In genomic region chr2:54490863-54491262, GRCh38 we compare ENCODE assay signal across 21 cellular contexts. TPM values are rescaled to one million over a fixed set of nuclear protein-coding genes. Genes with fewer than 3 reads are reported as not detected.
DNase-seq lines count a peak whose midpoint lies in the region; ATAC-seq, FAIRE-seq and TF ChIP-seq lines count a peak whose summit lies in the region.
"Had no signal": no experiment of that assay in that cellular context is flagged by ENCODE, and none has a peak within 500 bp of the region (broad histone marks: within the 10 kb centered on the region; RNA-seq: fewer than 3 reads in every experiment).

No MANE protein-coding gene starts in this region.

- peak overlapping the region in 1 of 2 experiments; percentile 20 for H3K23ac ChIP-seq in mesenchymal stem cell (ENCODE audit: low read length in 2 of 2)

- H3K4me2 ChIP-seq in HepG2 (ENCODE audit: low read depth, low read length) (no peak overlapping the region), SU-DHL-6 (ENCODE audit: low read depth, low read length, poor library complexity, severe bottlenecking) (no peak overlapping the region), mesenchymal stem cell (ENCODE audit: low read length, poor library complexity, severe bottlenecking) (no peak overlapping the region)

- in situ Hi-C loops in HepG2 (cut with HindIII; ENCODE audit: extremely low pct_ligation_motif_present, low pct_unique_long_range_greater_than_20kb), result no loop called here
- in situ Hi-C loops in GM13977 (cut with MboI; ENCODE audit: low pct_unique_long_range_greater_than_20kb, low sequenced_read_pairs, unreplicated experiment), result no loop called here
- in situ Hi-C loops in G401 (cut with HindIII; ENCODE audit: low sequenced_read_pairs), result no loop called here

- no peak overlapping the region for H4K91ac ChIP-seq in mesenchymal stem cell (ENCODE audit: low read length)

- H3K18ac ChIP-seq in mesenchymal stem cell (ENCODE audit: low read depth in 1 of 2, low read length in 2 of 2), result no peak overlapping the region

- no peak overlapping the region for H3K14ac ChIP-seq in mesenchymal stem cell (ENCODE audit: low read length in 2 of 2)

- H3F3A ChIP-seq in SU-DHL-6 (ENCODE audit: insufficient read depth), result 0 out of 2 replicates have a peak, but pooled peaks cover 3% of the 10 kb centered on the region

- H3K36me3 ChIP-seq in HepG2 (replicated peaks in 1 of 2; ENCODE audit: control insufficient read depth in 1 of 2, insufficient read depth in 2 of 2, low read length in 2 of 2) (peaks cover 2 to 4% of the 10 kb centered on the region in 2 experiments; a peak in 2 of 5 replicates), right lobe of liver (no peaks in the 10 kb centered on the region), SU-DHL-6 (ENCODE audit: low read length) (no peaks in the 10 kb centered on the region), mesenchymal stem cell (ENCODE audit: control insufficient read depth in 1 of 2, insufficient read depth in 2 of 2, low read depth in 1 of 2, low read length in 2 of 2) (peaks cover 0 to 16% of the 10 kb centered on the region in 2 experiments)

- peaks cover 4% of the 10 kb centered on the region; the same call in 1 of the 2 replicates for H4K20me1 ChIP-seq in HepG2 (ENCODE audit: insufficient read depth, low read length)
- H4K20me1 ChIP-seq in SU-DHL-6 (ENCODE audit: low read depth, low read length), result no peaks in the 10 kb centered on the region

- DNase-seq in HepG2 (ENCODE audit: low spot score) (no peak), right lobe of liver (no peak), mesenchymal stem cell (no peak), GM13977 (ENCODE audit: low spot score) (no peak), G401 (ENCODE audit: low spot score) (no peak)
- no peak for DNase-seq in activated effector memory CD4-positive, alpha-beta T cell treated with Interleukin-2 at 50 U/mL for 16 hours
- DNase-seq: CD4-positive, CD25-positive, alpha-beta regulatory T cell; DND-41; KG1; NCI-H1105; NCI-H146; NCI-H2029; NCI-H226; NCI-H510A treated with DMSO at 0.1 percent for 48 hours; NCI-H748 treated with DMSO at 0.1 percent for 48 hours had no signal

- peaks cover 8% of the 10 kb centered on the region for H3K79me1 ChIP-seq in mesenchymal stem cell (replicated peaks; ENCODE audit: low read length, poor library complexity, severe bottlenecking)

- H3K27me3 ChIP-seq in HepG2 (ENCODE audit: control insufficient read depth in 1 of 2, insufficient read depth in 2 of 2, low read length in 2 of 2) (no peaks in the 10 kb centered on the region), right lobe of liver (no peaks in the 10 kb centered on the region), SU-DHL-6 (ENCODE audit: low read length) (no peaks in the 10 kb centered on the region), mesenchymal stem cell (ENCODE audit: control insufficient read depth in 1 of 2, insufficient read depth in 1 of 2, low read length in 2 of 2) (no peaks in the 10 kb centered on the region)

- H3K9me2 ChIP-seq in SU-DHL-6 (replicated peaks; ENCODE audit: insufficient read depth, low read length), result no peaks in the 10 kb centered on the region

- H3K79me2 ChIP-seq in HepG2 (ENCODE audit: insufficient read depth, low read length) (peaks cover 75% of the 10 kb centered on the region), SU-DHL-6 (ENCODE audit: insufficient read depth, low read length) (peaks cover 5% of the 10 kb centered on the region; the same call in 1 of the 2 replicates)

- WGBS in HepG2 (ENCODE audit: low lambda C conversion rate), result 63% methylated on average over 2 of the region's 2 CpGs
- 31% methylated on average over 2 of the region's 2 CpGs for WGBS in right lobe of liver (ENCODE audit: insufficient coverage, low coverage, low lambda C conversion rate, missing lambda C conversion rate)
- 71% methylated on average over 1 of the region's 2 CpGs for whole genome bisulfite sequencing in mesenchymal stem cell

- ATAC-seq in HepG2 (no peak), right lobe of liver (no peak)
- ATAC-seq: SK-N-SH treated with all-trans-retinoic acid at 6 μM for 48 hours had no signal

- no peak overlapping the region for H4K8ac ChIP-seq in mesenchymal stem cell (ENCODE audit: low read length)

- H3K27ac ChIP-seq in HepG2 (ENCODE audit: extremely low read length, insufficient read depth, low read length) (peak overlapping the region; percentile 13), right lobe of liver (no peak overlapping the region), SU-DHL-6 (ENCODE audit: low read depth, low read length) (0 out of 2 replicates have a peak overlapping the region, but pooled peaks have one; percentile 45), mesenchymal stem cell (ENCODE audit: low read length, poor library complexity, severe bottlenecking) (no peak overlapping the region)
- H3K27ac ChIP-seq: HL-60, RWPE1 had no signal

- H2AFZ ChIP-seq in HepG2 (ENCODE audit: low read length), result no peak overlapping the region
- H2AFZ ChIP-seq in SU-DHL-6 (ENCODE audit: low read depth, low read length, severe bottlenecking), result no peak overlapping the region
- no peak overlapping the region for H2AFZ ChIP-seq in mesenchymal stem cell (ENCODE audit: low read depth, low read length)

- H2BK120ac ChIP-seq in mesenchymal stem cell (ENCODE audit: low read depth, low read length), result no peak overlapping the region

- CTCF ChIA-PET in HepG2 (lab: Yijun Ruan, JAX; ENCODE audit: low intra/inter-chr PET ratio, low total read pairs), result no interaction called here

- TF ChIP-seq CTCF in HepG2 (CRISPR knock-in tag; IDR thresholded peaks at IDR 0.05) (no peak), right lobe of liver (IDR thresholded peaks at IDR 0.05) (no peak), SU-DHL-6 (IDR thresholded peaks at IDR 0.05; ENCODE audit: insufficient read depth, low read length, poor library complexity, severe bottlenecking) (no peak), GM13977 (IDR thresholded peaks at IDR 0.05; ENCODE audit: extremely low read depth, insufficient read depth, missing control alignments) (no peak)

- intact Hi-C loops in HepG2 (cut with micrococcal nuclease; ENCODE audit: unreplicated experiment), result loop anchor here (10.0 kb wide), 1 partner anchor 156 kb away; a partner anchor contains a TSS
- intact Hi-C loops in right lobe of liver (cut with DNase I), result no loop called here

- no peak overlapping the region for H3K4ac ChIP-seq in mesenchymal stem cell (ENCODE audit: low read depth in 1 of 2, low read length in 2 of 2)

- no TSS peak for BruUV-seq in HepG2 (replicated peaks; lab: Mats Ljungman, UMichigan)

- no peak overlapping the region for H2BK12ac ChIP-seq in mesenchymal stem cell (ENCODE audit: low read length in 2 of 2)

- TF ChIP-seq EP300 in HepG2 (IDR thresholded peaks at IDR 0.05; ENCODE audit: low read depth in 2 of 2, low read length in 2 of 2) (0 out of 4 replicates have a peak, but pooled peaks of 1 of the 2 experiments have one; percentile 9), HepG2 (CRISPR knock-in tag; IDR thresholded peaks at IDR 0.05; ENCODE audit: borderline replicate concordance) (no peak)

- TF ChIP-seq POLR2A in HepG2 (IDR thresholded peaks at IDR 0.05; ENCODE audit: insufficient read depth in 1 of 2, low read depth in 2 of 2, low read length in 2 of 2) (no peak), right lobe of liver (IDR thresholded peaks at IDR 0.05) (no peak)

- H3K9me3 ChIP-seq in HepG2 (ENCODE audit: low read length) (no peaks in the 10 kb centered on the region), right lobe of liver (no peaks in the 10 kb centered on the region), SU-DHL-6 (ENCODE audit: insufficient read depth, low read length) (no peaks in the 10 kb centered on the region), mesenchymal stem cell (ENCODE audit: control insufficient read depth, low read length) (no peaks in the 10 kb centered on the region)

- no peak for TF ChIP-seq RAD21 in HepG2 (CRISPR knock-in tag; IDR thresholded peaks at IDR 0.05)

- no peak overlapping the region for H2BK5ac ChIP-seq in mesenchymal stem cell (ENCODE audit: low read depth, low read length, poor library complexity, severe bottlenecking)

- H2BK15ac ChIP-seq in mesenchymal stem cell (ENCODE audit: low read depth, poor library complexity, severe bottlenecking), result no peak overlapping the region

- POLR2A ChIA-PET in HepG2 (lab: Yijun Ruan, JAX), result no interaction called here

- no peak for FAIRE-seq in HepG2 (lab: Jason Lieb, UNC)
- FAIRE-seq: GM12891, H54 had no signal

- H3K4me3 ChIP-seq in HepG2 (replicated peaks in 1 of 3; ENCODE audit: insufficient read depth in 1 of 3, low read depth in 2 of 3, low read length in 3 of 3) (no peak overlapping the region), right lobe of liver (no peak overlapping the region), SU-DHL-6 (ENCODE audit: insufficient read depth, low read length, poor library complexity, severe bottlenecking) (no peak overlapping the region), mesenchymal stem cell (ENCODE audit: insufficient read depth in 1 of 2, low read depth in 1 of 2, low read length in 2 of 2) (no peak overlapping the region)

- peak overlapping the region; percentile 7 for H2AK5ac ChIP-seq in mesenchymal stem cell (ENCODE audit: low read length, severe bottlenecking)

- H3K4me1 ChIP-seq in HepG2 (ENCODE audit: insufficient read depth, low read length) (peaks cover 55% of the 10 kb centered on the region), right lobe of liver (no peaks in the 10 kb centered on the region), mesenchymal stem cell (ENCODE audit: control insufficient read depth, insufficient read depth, low read depth, low read length) (peaks cover 12% of the 10 kb centered on the region)

- no peak overlapping the region for H3K9ac ChIP-seq in HepG2 (ENCODE audit: insufficient read depth, low read depth, low read length)
- H3K9ac ChIP-seq in SU-DHL-6 (ENCODE audit: low read length), result no peak overlapping the region
- H3K9ac ChIP-seq in mesenchymal stem cell (ENCODE audit: low read length), result no peak overlapping the region

RNA-seq across cellular contexts. Expression of gene SPTBN1, which starts 34.7 kb away (rescaled TPM):
- total RNA-seq in HepG2 (2016; rRNA removed; fragmentation: Illumina TruSeq; extraction: Trizol), result 139 and 299 TPM in 2 replicates
- 7.6 and 9.0 TPM in 2 replicates for total RNA-seq in HepG2 (2016; cell fraction: cytosol; rRNA removed; fragmentation: Illumina TruSeq; extraction: Trizol; ENCODE audit: low read depth)
- total RNA-seq in HepG2 (2016; cell fraction: insoluble cytoplasmic fraction; rRNA removed; fragmentation: Illumina TruSeq; extraction: Trizol), result 109 and 295 TPM in 2 replicates
- 27.1 and 31.5 TPM in 2 replicates for total RNA-seq in HepG2 (2016; cell fraction: membrane; rRNA removed; fragmentation: Illumina TruSeq; extraction: Trizol)
- total RNA-seq in HepG2 (2016; cell fraction: nucleus; rRNA removed; fragmentation: Illumina TruSeq; extraction: Trizol), result 441 and 497 TPM in 2 replicates
- polyA plus RNA-seq in HepG2 (2011; rRNA removed), result 123 and 127 TPM in 2 replicates
- 37.4 and 38.8 TPM in 2 replicates for polyA plus RNA-seq in HepG2 (2011; cell fraction: cytosol; rRNA removed)
- polyA plus RNA-seq in HepG2 (2011; cell fraction: nucleus; rRNA removed), result 594 and 623 TPM in 2 replicates
- 212 and 223 TPM in 2 replicates for polyA plus RNA-seq in HepG2 (2012)
- 3.3 and 4.0 TPM in 2 replicates for polyA plus RNA-seq in HepG2 (2016; cell fraction: cytosol; fragmentation: Illumina TruSeq; extraction: Trizol; ENCODE audit: low read depth)
- polyA plus RNA-seq in HepG2 (2016; cell fraction: insoluble cytoplasmic fraction; fragmentation: Illumina TruSeq; extraction: Trizol; ENCODE audit: low read depth), result 55.3 and 74.4 TPM in 2 replicates
- polyA plus RNA-seq in HepG2 (2016; cell fraction: membrane; fragmentation: Illumina TruSeq; extraction: Trizol; ENCODE audit: low read depth), result 9.0 and 11.0 TPM in 2 replicates
- polyA plus RNA-seq in HepG2 (2016; cell fraction: nucleus; fragmentation: Illumina TruSeq; extraction: Trizol; ENCODE audit: insufficient read depth, low read depth), result 381 and 401 TPM in 2 replicates
- 53.9 and 245 TPM in 2 replicates for polyA minus RNA-seq in HepG2 (2011; rRNA and poly(A)+ RNA removed; ENCODE audit: low replicate concordance)
- polyA minus RNA-seq in HepG2 (2011; cell fraction: cytosol; rRNA and poly(A)+ RNA removed), result 129 and 133 TPM in 2 replicates
- polyA minus RNA-seq in HepG2 (2011; cell fraction: nucleus; rRNA and poly(A)+ RNA removed), result 957 and 1,039 TPM in 2 replicates
- total RNA-seq in right lobe of liver, result 100 to 1,000 TPM; 107 to 315 (median 227) TPM
- polyA plus RNA-seq in mesenchymal stem cell (2013, experiment 1 of 2), result 97.4 TPM
- 89.2 TPM for polyA plus RNA-seq in mesenchymal stem cell (2013, experiment 2 of 2)
- 59.6 and 81.0 TPM in 2 replicates for total RNA-seq in G401 (2014; rRNA removed; shearing (Covaris generic))

Comparison
In these comparisons a context has a peak if more than half of its experiments do, and no peak if none do; other contexts are left out.
1. H3K27ac ChIP-seq: peak in HepG2 (single experiment) and SU-DHL-6 (single experiment); none in right lobe of liver (0 of 3) and mesenchymal stem cell (single experiment).